8 cellular contexts compared by ENCODE assay signal in the genomic region with DNA sequence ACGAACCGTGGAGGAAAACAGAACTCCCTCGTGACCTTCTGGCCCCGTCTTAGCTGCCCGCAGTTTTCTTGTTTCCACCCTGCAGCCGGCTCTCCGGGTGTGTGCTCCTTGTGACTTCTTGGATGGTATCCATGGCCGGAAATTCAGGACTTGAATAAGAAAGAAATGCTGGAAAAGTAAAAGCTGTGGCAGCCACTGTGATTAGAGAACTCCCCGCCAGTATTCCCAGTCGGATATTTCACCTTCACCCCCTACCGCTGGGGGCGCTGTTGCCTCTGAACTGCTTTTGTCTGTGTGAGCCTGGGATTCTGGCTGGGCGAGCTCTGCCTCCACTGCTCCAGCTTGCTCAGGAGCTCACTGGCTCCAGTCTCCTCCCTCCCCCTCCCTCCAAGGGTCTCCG. TPM values are rescaled to one million over a fixed set of nuclear protein-coding genes. Genes with fewer than 3 reads are reported as not detected.
A peak's percentile ranks its signal among the peaks of the same experiment; 100 is the strongest.
DNase-seq lines count a peak whose midpoint lies in the region; ATAC-seq, FAIRE-seq and TF ChIP-seq lines count a peak whose summit lies in the region.

No MANE protein-coding gene starts in this region.

- H2BK120ac ChIP-seq in H1 (replicated peaks; ENCODE audit: low read depth, low read length): no peak overlapping the region

- H3K4me2 ChIP-seq in OCI-LY7 (ENCODE audit: low read length) (no peak overlapping the region), H1 (ENCODE audit: insufficient read depth in 1 of 2, low read depth in 2 of 2, low read length in 2 of 2) (peak overlapping the region in 1 of 2 experiments; percentile 33; a peak in 1 of 4 replicates)

- no peaks in the 10 kb centered on the region for H3K79me2 ChIP-seq in OCI-LY7 (ENCODE audit: insufficient read depth, low read depth, low read length)
- H3K79me2 ChIP-seq in H1 (ENCODE audit: control insufficient read depth in 1 of 2, insufficient read depth in 2 of 2, low read length in 2 of 2): no peaks in the 10 kb centered on the region

- peak; percentile 42 for FAIRE-seq in H1 (lab: Jason Lieb, UNC)

- DNase-seq in Daoy (ENCODE audit: low read depth) (peak; percentile 47), OCI-LY7 (ENCODE audit: low spot score) (peak; percentile 58), H1 (ENCODE audit: low read depth in 1 of 2, low spot score in 2 of 2) (peak; percentile 49 to 87), mucosa of gallbladder (ENCODE audit: low spot score) (peak; percentile 82), amniotic stem cell (lab: John Stamatoyannopoulos, UW) (no peak), NOMO-1 (lab: John Stamatoyannopoulos, UW; ENCODE audit: unreplicated experiment in 2 of 2) (no peak), MV-4-11 (lab: John Stamatoyannopoulos, UW) (no peak)

- no peak overlapping the region for H3K18ac ChIP-seq in H1 (ENCODE audit: extremely low read depth, low read length)

- H2BK5ac ChIP-seq in H1 (ENCODE audit: low read depth, low read length): no peak overlapping the region

- no peak overlapping the region for H3K14ac ChIP-seq in H1 (ENCODE audit: insufficient read length)

- no peak overlapping the region for H2BK12ac ChIP-seq in H1 (ENCODE audit: low read depth, low read length)

- no peak for ATAC-seq in HG03108 (IDR thresholded peaks at IDR 0.05; ENCODE audit: unreplicated experiment)

- H2AK5ac ChIP-seq in H1 (ENCODE audit: low read depth, low read length): no peak overlapping the region

- CTCF ChIA-PET in OCI-LY7 (lab: Charles Lee; ENCODE audit: unreplicated experiment) (no interaction called here), H1 (lab: Charles Lee; ENCODE audit: partially characterized antibody) (interaction anchor here (1.0 to 2.3 kb wide), 10 partner anchors 9 to 129 kb away, joined by 3 to 12 read pairs (median 4); no protein-coding TSS in a partner anchor)

- no peak overlapping the region for H3K27ac ChIP-seq in OCI-LY7 (ENCODE audit: low read depth, low read length, poor library complexity, severe bottlenecking)
- no peak overlapping the region for H3K27ac ChIP-seq in H1 (ENCODE audit: low read depth, low read length)

- peaks cover 1 to 19% (median 14%) of the 10 kb centered on the region in 4 experiments for H3K27me3 ChIP-seq in H1 (replicated peaks in 1 of 4; ENCODE audit: control insufficient read depth in 3 of 4, extremely low read depth in 1 of 4, insufficient read depth in 3 of 4, low read length in 3 of 4)

- TF ChIP-seq POLR2A in H1 (IDR thresholded peaks at IDR 0.05; ENCODE audit: control extremely low read depth in 1 of 2, low read depth in 2 of 2, low read length in 2 of 2): no peak

- TF ChIP-seq RAD21 in H1 (IDR thresholded peaks at IDR 0.05 in 1 of 2, conservative IDR thresholded peaks at IDR 0.05 in 1 of 2; ENCODE audit: low read depth in 2 of 2, low read length in 2 of 2): peak; percentile 30 to 49; a peak in 2 of 4 replicates

- no peak overlapping the region for H3K9ac ChIP-seq in H1 (replicated peaks in 1 of 4; ENCODE audit: extremely low read depth in 1 of 4, low read depth in 3 of 4, low read length in 3 of 4)

- intact Hi-C loops in OCI-LY7 (cut with micrococcal nuclease; ENCODE audit: unreplicated experiment): no loop called here

- POLR2A ChIA-PET in OCI-LY7 (lab: Charles Lee) (interaction anchor here (1.2 kb wide), 1 partner anchor 13 kb away, joined by 3 read pairs; no protein-coding TSS in a partner anchor), H1 (lab: Charles Lee; ENCODE audit: partially characterized antibody) (interaction anchor here (1.4 kb wide), 1 partner anchor 42 kb away, joined by 4 read pairs; a partner anchor contains a TSS)

- H3K4me1 ChIP-seq in OCI-LY7 (ENCODE audit: insufficient read depth, low read length, poor library complexity, severe bottlenecking): no peaks in the 10 kb centered on the region
- H3K4me1 ChIP-seq in H1 (replicated peaks in 1 of 4; ENCODE audit: control insufficient read depth in 3 of 4, insufficient read depth in 4 of 4, low read length in 3 of 4): peaks cover 1 to 12% (median 6%) of the 10 kb centered on the region in 4 experiments; a peak in 5 of 7 replicates

- H4K20me1 ChIP-seq in OCI-LY7 (ENCODE audit: insufficient read depth, low read length): no peaks in the 10 kb centered on the region
- peaks cover 0 to 2% of the 10 kb centered on the region in 2 experiments for H4K20me1 ChIP-seq in H1 (replicated peaks in 1 of 2; ENCODE audit: control insufficient read depth in 1 of 2, insufficient read depth in 2 of 2, low read length in 2 of 2)

- no peak overlapping the region for H2BK20ac ChIP-seq in H1 (ENCODE audit: low read length)

- H3K56ac ChIP-seq in H1 (replicated peaks; ENCODE audit: insufficient read length, low read depth, low read length): no peak overlapping the region

- no TSS peak for BruUV-seq in OCI-LY7 (replicated peaks; lab: Mats Ljungman, UMichigan)

- no peak overlapping the region for H3K23ac ChIP-seq in H1 (ENCODE audit: insufficient read length)

- no peak for TF ChIP-seq EP300 in H1 (IDR thresholded peaks at IDR 0.05; ENCODE audit: borderline replicate concordance in 1 of 2, low read depth in 2 of 2, low read length in 2 of 2)

- no peak overlapping the region for H2BK15ac ChIP-seq in H1 (ENCODE audit: low read length)

- no peak overlapping the region for H3K4ac ChIP-seq in H1 (replicated peaks; ENCODE audit: insufficient read length, low read depth, low read length)

- no peaks in the 10 kb centered on the region for H3K9me2 ChIP-seq in OCI-LY7 (ENCODE audit: insufficient read depth, low read length)

- H4K5ac ChIP-seq in H1 (ENCODE audit: insufficient read length, low read depth, low read length): no peak overlapping the region

- no peak overlapping the region for H4K91ac ChIP-seq in H1 (replicated peaks; ENCODE audit: insufficient read length, low read length)

- peak; percentile 88 for TF ChIP-seq CTCF in OCI-LY7 (conservative IDR thresholded peaks at IDR 0.05; ENCODE audit: low read length)
- peak; percentile 61 to 73 (median 62) for TF ChIP-seq CTCF in H1 (IDR thresholded peaks at IDR 0.05; ENCODE audit: control extremely low read depth in 1 of 3, insufficient read depth in 1 of 3, low read depth in 1 of 3, low read length in 3 of 3)

- no peaks in the 10 kb centered on the region for H3K79me1 ChIP-seq in H1 (ENCODE audit: low read depth, low read length)

- H3K36me3 ChIP-seq in OCI-LY7 (ENCODE audit: insufficient read depth, low read length): no peaks in the 10 kb centered on the region
- H3K36me3 ChIP-seq in H1 (ENCODE audit: control insufficient read depth in 2 of 4, insufficient read depth in 4 of 4, low read length in 3 of 4): no peaks in the 10 kb centered on the region

- WGBS in H1 (ENCODE audit: extremely low coverage in 1 of 2, insufficient coverage in 1 of 2, insufficient read length in 1 of 2, insufficient replicate concordance in 2 of 2, low coverage in 1 of 2, low lambda C conversion rate in 2 of 2, missing lambda C conversion rate in 1 of 2), 2 experiments: 48% methylated on average over 14 of the region's 14 CpGs; no CpG with 5 or more reads in 1 of the 2 experiments

- H3K9me3 ChIP-seq in OCI-LY7 (ENCODE audit: low read length) (no peaks in the 10 kb centered on the region), H1 (ENCODE audit: insufficient read depth in 2 of 2, low read depth in 1 of 2, low read length in 1 of 2) (no peaks in the 10 kb centered on the region; a peak in 1 of 4 replicates)

- H4K8ac ChIP-seq in H1 (ENCODE audit: extremely low read depth, insufficient read depth, low read length): no peak overlapping the region

- H2AFZ ChIP-seq in OCI-LY7 (ENCODE audit: low read length) (no peak overlapping the region), H1 (ENCODE audit: low read length) (no peak overlapping the region)

- H3K4me3 ChIP-seq in OCI-LY7 (ENCODE audit: low read depth, low read length, poor library complexity, severe bottlenecking) (no peak overlapping the region), H1 (ENCODE audit: extremely low read depth in 1 of 4, insufficient read depth in 2 of 4, low read depth in 3 of 4, low read length in 4 of 4) (peak overlapping the region in 1 of 4 experiments; percentile 32; a peak in 1 of 8 replicates)

- peaks cover 3% of the 10 kb centered on the region; the same call in 1 of the 2 replicates for H3K23me2 ChIP-seq in H1 (ENCODE audit: low read depth, low read length)

TF ChIP-seq in H1, 55 proteins besides CTCF, POLR2A, EP300 and RAD21:
- TF ChIP-seq EGR1 (IDR thresholded peaks at IDR 0.05; ENCODE audit: borderline replicate concordance, low read depth, low read length): 0 out of 2 replicates have a peak, but pooled peaks have one; percentile 11
- TF ChIP-seq TAF1 (IDR thresholded peaks at IDR 0.05; ENCODE audit: low read depth, low read length): no peak
- TF ChIP-seq SP2 (IDR thresholded peaks at IDR 0.05; ENCODE audit: low read length): peak; percentile 28; the same call in 1 of the 2 replicates

RNA-seq across cellular contexts. Expression of a gene that starts 41.5 kb away (rescaled TPM):
- total RNA-seq in Daoy (2014; rRNA removed; shearing (Covaris generic)): 11.3 and 18.2 TPM in 2 replicates
- 6.2 and 6.9 TPM in 2 replicates for total RNA-seq in OCI-LY7 (2014; rRNA removed; shearing (Covaris generic))
- 10.8 and 12.5 TPM in 2 replicates for total RNA-seq in OCI-LY7 (2022)
- 1.0 and 1.4 TPM in 2 replicates for total RNA-seq in H1 (2021; fragmentation: NEBNext Ultra II Directional; extraction: Animal tissue kit (Norgen Biotek cat#: 25700))
- 0.65 and 0.82 TPM in 2 replicates for polyA plus RNA-seq in H1 (2011; rRNA removed)
- 1.5 TPM for polyA plus RNA-seq in H1 (2011; cell fraction: cytosol; rRNA removed)
- polyA plus RNA-seq in H1 (2011; cell fraction: nucleus; rRNA removed): 1.1 TPM
- 0.52 to 0.94 TPM (median 0.69 TPM) in 4 replicates for polyA plus RNA-seq in H1 (2012, experiment 1 of 2)
- not detected for polyA plus RNA-seq in H1 (2012, experiment 2 of 2)
- 0.81 TPM for polyA plus RNA-seq in H1 (2013, experiment 1 of 2)
- 0.59 TPM for polyA plus RNA-seq in H1 (2013, experiment 2 of 2)
- polyA minus RNA-seq in H1 (2011; rRNA and poly(A)+ RNA removed): 0.37 and 0.79 TPM in 2 replicates
- polyA minus RNA-seq in H1 (2011; cell fraction: cytosol; rRNA and poly(A)+ RNA removed): 1.1 TPM
- polyA minus RNA-seq in H1 (2011; cell fraction: nucleus; rRNA and poly(A)+ RNA removed): 1.9 TPM
- total RNA-seq in mucosa of gallbladder: 96.4 TPM

RNA-seq across cellular contexts. Expression of a gene that starts 45.4 kb away (rescaled TPM):
- 1.5 and 3.4 TPM in 2 replicates for total RNA-seq in Daoy (2014; rRNA removed; shearing (Covaris generic))
- total RNA-seq in OCI-LY7 (2014; rRNA removed; shearing (Covaris generic)): not detected in 2 replicates
- total RNA-seq in OCI-LY7 (2022) (not detected in 2 replicates), mucosa of gallbladder (38.2 TPM)
- 7.5 and 8.5 TPM in 2 replicates for total RNA-seq in H1 (2021; fragmentation: NEBNext Ultra II Directional; extraction: Animal tissue kit (Norgen Biotek cat#: 25700))
- 6.1 and 9.0 TPM in 2 replicates for polyA plus RNA-seq in H1 (2011; rRNA removed)
- 8.4 TPM for polyA plus RNA-seq in H1 (2011; cell fraction: cytosol; rRNA removed)
- polyA plus RNA-seq in H1 (2011; cell fraction: nucleus; rRNA removed): 16.0 TPM
- polyA plus RNA-seq in H1 (2012, experiment 1 of 2): 9.0 to 9.4 TPM (median 9.1 TPM) in 4 replicates
- polyA plus RNA-seq in H1 (2012, experiment 2 of 2): 6.6 TPM
- 6.8 TPM for polyA plus RNA-seq in H1 (2013, experiment 1 of 2)
- polyA plus RNA-seq in H1 (2013, experiment 2 of 2): 6.0 TPM
- polyA minus RNA-seq in H1 (2011; rRNA and poly(A)+ RNA removed): 12.2 and 15.6 TPM in 2 replicates
- 6.5 TPM for polyA minus RNA-seq in H1 (2011; cell fraction: cytosol; rRNA and poly(A)+ RNA removed)
- 11.4 TPM for polyA minus RNA-seq in H1 (2011; cell fraction: nucleus; rRNA and poly(A)+ RNA removed)

Comparison
In these comparisons a context has a peak if more than half of its experiments do, and no peak if none do; other contexts are left out.
1. DNase-seq: peak in Daoy (single experiment), OCI-LY7 (single experiment), H1 (2 of 2) and mucosa of gallbladder (single experiment); none in amniotic stem cell (single experiment), NOMO-1 (0 of 2) and MV-4-11 (single experiment).